In the genomic region with DNA sequence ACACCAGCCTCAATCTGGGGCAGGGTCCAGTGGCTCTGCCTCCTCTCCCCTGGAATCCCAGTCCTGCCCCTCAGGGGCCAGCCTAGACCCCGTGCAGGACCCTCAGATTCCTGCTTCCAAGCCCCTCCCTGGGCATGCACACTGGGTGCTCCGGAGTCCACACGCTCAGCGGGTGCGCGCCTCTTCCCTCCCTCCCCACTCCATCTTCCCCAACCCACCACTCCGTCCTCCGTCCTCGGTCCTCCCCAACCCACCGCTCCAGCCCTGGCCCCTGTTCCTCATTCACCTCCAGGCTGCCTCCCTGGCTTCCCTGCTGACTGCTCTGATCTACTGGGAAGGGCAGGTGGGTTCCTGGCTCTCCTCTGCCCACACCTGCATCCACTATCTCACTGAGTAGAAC, we compare ENCODE assay signal across 25 cellular contexts.
DNase-seq lines count a peak whose midpoint lies in the region; ATAC-seq, FAIRE-seq and TF ChIP-seq lines count a peak whose summit lies in the region.
"Had no signal": no experiment of that assay in that cellular context is flagged by ENCODE, and none has a peak within 500 bp of the region (broad histone marks: within the 10 kb centered on the region; RNA-seq: fewer than 3 reads in every experiment).

No MANE protein-coding gene starts in this region.

- no peak for TF ChIP-seq RAD21 in H1 (IDR thresholded peaks at IDR 0.05 in 1 of 2, conservative IDR thresholded peaks at IDR 0.05 in 1 of 2; ENCODE audit: low read depth in 2 of 2, low read length in 2 of 2)

- no peaks in the 10 kb centered on the region for H3K4me1 Mint-ChIP-seq in activated naive CD4-positive, alpha-beta T cell treated with anti-CD3 and anti-CD28 coated beads, Interleukin-2, amount 50 U/mL, for 24 hours
- peaks cover 5% of the 10 kb centered on the region for H3K4me1 Mint-ChIP-seq in activated T-helper 17 cell treated with anti-CD3 and anti-CD28 coated beads, Interleukin-2, amount 50 U/mL, for 72 hours
- H3K4me1 Mint-ChIP-seq: H9 had no signal

- H2AFZ ChIP-seq in H1 (ENCODE audit: low read length), result no peak overlapping the region
- H2AFZ ChIP-seq: GM23248, PC-9 had no signal

- H3K27ac Mint-ChIP-seq in activated naive CD4-positive, alpha-beta T cell treated with anti-CD3 and anti-CD28 coated beads, Interleukin-2, amount 50 U/mL, for 24 hours, result peak overlapping the region; percentile 41
- H3K27ac Mint-ChIP-seq in activated T-helper 17 cell treated with anti-CD3 and anti-CD28 coated beads, Interleukin-2, amount 50 U/mL, for 72 hours, result peak overlapping the region; percentile 36
- H3K27ac Mint-ChIP-seq: CD4-positive, alpha-beta T cell had no signal

- H3K23me2 ChIP-seq in H1 (ENCODE audit: low read depth, low read length), result no peaks in the 10 kb centered on the region

- no peak for TF ChIP-seq EP300 in H1 (IDR thresholded peaks at IDR 0.05; ENCODE audit: borderline replicate concordance in 1 of 2, low read depth in 2 of 2, low read length in 2 of 2)

- H3K4me3 Mint-ChIP-seq in activated naive CD4-positive, alpha-beta T cell treated with anti-CD3 and anti-CD28 coated beads, Interleukin-2, amount 50 U/mL, for 24 hours, result no peak overlapping the region
- no peak overlapping the region for H3K4me3 Mint-ChIP-seq in activated T-helper 17 cell treated with anti-CD3 and anti-CD28 coated beads, Interleukin-2, amount 50 U/mL, for 72 hours
- H3K4me3 Mint-ChIP-seq: CD4-positive, alpha-beta T cell; H9 had no signal

- no peak for FAIRE-seq in H1 (lab: Jason Lieb, UNC)
- FAIRE-seq: A204.1, D721Med, HTR-8/SVneo had no signal

- H3K36me3 Mint-ChIP-seq in activated naive CD4-positive, alpha-beta T cell treated with anti-CD3 and anti-CD28 coated beads, Interleukin-2, amount 50 U/mL, for 24 hours, result peaks cover 20% of the 10 kb centered on the region
- H3K36me3 Mint-ChIP-seq in activated T-helper 17 cell treated with anti-CD3 and anti-CD28 coated beads, Interleukin-2, amount 50 U/mL, for 72 hours (ENCODE audit: low read depth), result peaks cover 100% of the 10 kb centered on the region

- H3K9me3 ChIP-seq in H1 (ENCODE audit: insufficient read depth in 2 of 2, low read depth in 1 of 2, low read length in 1 of 2) (no peaks in the 10 kb centered on the region), BE2C (no peaks in the 10 kb centered on the region)
- H3K9me3 ChIP-seq: BLaER1 treated with 17β-estradiol and CSF1 and Interleukin-3, amounts not matched to agents 10 nM and 100 nM; MG63 had no signal

- no peak overlapping the region for H2BK12ac ChIP-seq in H1 (ENCODE audit: low read depth, low read length)

- no peak overlapping the region for H3K27ac ChIP-seq in H1 (ENCODE audit: low read depth, low read length)
- H3K27ac ChIP-seq: BLaER1 treated with 17β-estradiol and CSF1 and Interleukin-3, amounts not matched to agents 10 nM and 100 nM; GM23248; PC-9 had no signal

- no peaks in the 10 kb centered on the region for H3K79me1 ChIP-seq in H1 (ENCODE audit: low read depth, low read length)

- DNase-seq in activated naive CD4-positive, alpha-beta T cell treated with anti-CD3 and anti-CD28 coated beads, Interleukin-2, amount 50 U/mL, for 16 hours, result no peak
- DNase-seq in H1 (ENCODE audit: low read depth in 1 of 2, low spot score in 2 of 2) (no peak), posterior vena cava (ENCODE audit: low spot score) (peak; percentile 72), NOMO-1 treated with DMSO at 0.1 percent for 48 hours (lab: John Stamatoyannopoulos, UW; ENCODE audit: unreplicated experiment) (no peak), BE2C (no peak), NCI-H1436 (lab: John Stamatoyannopoulos, UW) (no peak)
- DNase-seq: CD4-positive, alpha-beta T cell; GM23248; H9; KBM-7; MG63; NCI-H1105 treated with DMSO at 0.1 percent for 48 hours; NCI-H2029; NCI-H446 treated with DMSO at 0.1 percent for 48 hours; NCI-H526; NCI-H82; NK-92 treated with Interleukin-12 subunit alpha and Interleukin-12 subunit beta, amount 100 ng/mL, for 24 hours; PC-9; SHP77 had no signal

- peaks cover 4 to 11% of the 10 kb centered on the region in 2 experiments for H4K20me1 ChIP-seq in H1 (replicated peaks in 1 of 2; ENCODE audit: control insufficient read depth in 1 of 2, insufficient read depth in 2 of 2, low read length in 2 of 2)

- no peak for TF ChIP-seq CTCF in H1 (IDR thresholded peaks at IDR 0.05; ENCODE audit: control extremely low read depth in 1 of 3, insufficient read depth in 1 of 3, low read depth in 1 of 3, low read length in 3 of 3)
- TF ChIP-seq CTCF in BE2C (IDR thresholded peaks at IDR 0.05; ENCODE audit: low read depth, low read length), result no peak

- no peaks in the 10 kb centered on the region for H3K79me2 ChIP-seq in H1 (ENCODE audit: control insufficient read depth in 1 of 2, insufficient read depth in 2 of 2, low read length in 2 of 2)

- no peak overlapping the region for H3K23ac ChIP-seq in H1 (ENCODE audit: insufficient read length)

- no peak overlapping the region for H3K56ac ChIP-seq in H1 (replicated peaks; ENCODE audit: insufficient read length, low read depth, low read length)

- H3K4ac ChIP-seq in H1 (replicated peaks; ENCODE audit: insufficient read length, low read depth, low read length), result no peak overlapping the region

- no peak overlapping the region for H2BK15ac ChIP-seq in H1 (ENCODE audit: low read length)

- POLR2A ChIA-PET in H1 (lab: Charles Lee; ENCODE audit: partially characterized antibody), result no interaction called here

- ATAC-seq in activated T-helper 17 cell treated with anti-CD3 and anti-CD28 coated beads, Interleukin-2, amount 50 U/mL, for 72 hours (replicated peaks), result no peak

- H3K4me1 ChIP-seq in H1 (replicated peaks in 1 of 4; ENCODE audit: control insufficient read depth in 3 of 4, insufficient read depth in 4 of 4, low read length in 3 of 4) (no peaks in the 10 kb centered on the region; a peak in 1 of 7 replicates), BE2C (peaks cover 8% of the 10 kb centered on the region)

- H3K18ac ChIP-seq in H1 (ENCODE audit: extremely low read depth, low read length), result no peak overlapping the region

- CTCF ChIA-PET in H1 (lab: Charles Lee; ENCODE audit: partially characterized antibody), result interaction anchor here (1.2 kb wide), 1 partner anchor 9 kb away, joined by 3 read pairs; no protein-coding TSS in a partner anchor

- H2BK120ac ChIP-seq in H1 (replicated peaks; ENCODE audit: low read depth, low read length), result no peak overlapping the region

- intact Hi-C loops in posterior vena cava (cut with DNase I), result no loop called here

- H4K91ac ChIP-seq in H1 (replicated peaks; ENCODE audit: insufficient read length, low read length), result no peak overlapping the region

- no peaks in the 10 kb centered on the region for H3K27me3 ChIP-seq in H1 (replicated peaks in 1 of 4; ENCODE audit: control insufficient read depth in 3 of 4, extremely low read depth in 1 of 4, insufficient read depth in 3 of 4, low read length in 3 of 4)
- no peaks in the 10 kb centered on the region for H3K27me3 ChIP-seq in BE2C
- H3K27me3 ChIP-seq: BLaER1 treated with 17β-estradiol and CSF1 and Interleukin-3, amounts not matched to agents 10 nM and 100 nM; MG63 had no signal

- H4K8ac ChIP-seq in H1 (ENCODE audit: extremely low read depth, insufficient read depth, low read length), result no peak overlapping the region

- no peaks in the 10 kb centered on the region for H3K9me3 Mint-ChIP-seq in activated naive CD4-positive, alpha-beta T cell treated with anti-CD3 and anti-CD28 coated beads, Interleukin-2, amount 50 U/mL, for 24 hours
- H3K9me3 Mint-ChIP-seq in activated T-helper 17 cell treated with anti-CD3 and anti-CD28 coated beads, Interleukin-2, amount 50 U/mL, for 72 hours, result no peaks in the 10 kb centered on the region
- H3K9me3 Mint-ChIP-seq: CD4-positive, alpha-beta T cell; H9 had no signal

- peak overlapping the region; percentile 52; the same call in 1 of the 2 replicates for H2BK5ac ChIP-seq in H1 (ENCODE audit: low read depth, low read length)

- no peak overlapping the region for H2AK5ac ChIP-seq in H1 (ENCODE audit: low read depth, low read length)

- H2BK20ac ChIP-seq in H1 (ENCODE audit: low read length), result no peak overlapping the region

- H3K36me3 ChIP-seq in H1 (ENCODE audit: control insufficient read depth in 2 of 4, insufficient read depth in 4 of 4, low read length in 3 of 4) (peaks cover 22 to 76% (median 65%) of the 10 kb centered on the region in 4 experiments), BE2C (peaks cover 88% of the 10 kb centered on the region)

- no peak overlapping the region for H4K5ac ChIP-seq in H1 (ENCODE audit: insufficient read length, low read depth, low read length)

- H3K4me3 ChIP-seq in H1 (ENCODE audit: extremely low read depth in 1 of 4, insufficient read depth in 2 of 4, low read depth in 3 of 4, low read length in 4 of 4), result no peak overlapping the region
- H3K4me3 ChIP-seq in BE2C (ENCODE audit: low read depth, low read length), result no peak overlapping the region
- H3K4me3 ChIP-seq: BLaER1 treated with 17β-estradiol and CSF1 and Interleukin-3, amounts not matched to agents 10 nM and 100 nM; GM23248; MG63; PC-9 had no signal

- H3K14ac ChIP-seq in H1 (ENCODE audit: insufficient read length), result no peak overlapping the region

- H3K27me3 Mint-ChIP-seq in activated naive CD4-positive, alpha-beta T cell treated with anti-CD3 and anti-CD28 coated beads, Interleukin-2, amount 50 U/mL, for 24 hours, result no peaks in the 10 kb centered on the region
- no peaks in the 10 kb centered on the region for H3K27me3 Mint-ChIP-seq in activated T-helper 17 cell treated with anti-CD3 and anti-CD28 coated beads, Interleukin-2, amount 50 U/mL, for 72 hours
- H3K27me3 Mint-ChIP-seq: CD4-positive, alpha-beta T cell had no signal

- no peak overlapping the region for H3K4me2 ChIP-seq in H1 (ENCODE audit: insufficient read depth in 1 of 2, low read depth in 2 of 2, low read length in 2 of 2)
- H3K4me2 ChIP-seq: BLaER1 treated with 17β-estradiol and CSF1 and Interleukin-3, amounts not matched to agents 10 nM and 100 nM; PC-9 had no signal

- H3K9ac ChIP-seq in H1 (replicated peaks in 1 of 4; ENCODE audit: extremely low read depth in 1 of 4, low read depth in 3 of 4, low read length in 3 of 4), result no peak overlapping the region
- H3K9ac ChIP-seq: BLaER1 treated with 17β-estradiol and CSF1 and Interleukin-3, amounts not matched to agents 10 nM and 100 nM; GM23248 had no signal

- TF ChIP-seq POLR2A in H1 (IDR thresholded peaks at IDR 0.05; ENCODE audit: control extremely low read depth in 1 of 2, low read depth in 2 of 2, low read length in 2 of 2), result no peak

- 93% methylated on average over 7 of the region's 10 CpGs; no CpG with 5 or more reads in 1 of the 2 experiments for WGBS in H1 (ENCODE audit: extremely low coverage in 1 of 2, insufficient coverage in 1 of 2, insufficient read length in 1 of 2, insufficient replicate concordance in 2 of 2, low coverage in 1 of 2, low lambda C conversion rate in 2 of 2, missing lambda C conversion rate in 1 of 2), 2 experiments

TF ChIP-seq in H1, 55 proteins besides CTCF, POLR2A, EP300 and RAD21 (continues in another document):
- TF ChIP-seq GTF2F1 (IDR thresholded peaks at IDR 0.05; ENCODE audit: borderline replicate concordance, low read depth, low read length), result no peak
- TF ChIP-seq TBP (IDR thresholded peaks at IDR 0.05; ENCODE audit: low read depth, low read length), result no peak
- TF ChIP-seq SP1 (IDR thresholded peaks at IDR 0.05; ENCODE audit: low read depth, low read length), result no peak
- TF ChIP-seq SUZ12 (IDR thresholded peaks at IDR 0.05; ENCODE audit: low read length), result no peak
- TF ChIP-seq NANOG (IDR thresholded peaks at IDR 0.05; ENCODE audit: insufficient read depth, low read depth, low read length, poor library complexity, severe bottlenecking), result no peak
